Comparison of ENCODE assay signal across 8 cellular contexts in genomic region chr14:57182760-57183503, GRCh38.
A peak's percentile ranks its signal among the peaks of the same experiment; 100 is the strongest.
DNase-seq lines count a peak whose midpoint lies in the region; TF ChIP-seq lines count a peak whose summit lies in the region.

No MANE protein-coding gene starts in this region.

- TF ChIP-seq CTCF in MM.1S (IDR thresholded peaks at IDR 0.05; ENCODE audit: low read length) (peak; percentile 46), WERI-Rb-1 (IDR thresholded peaks at IDR 0.05; ENCODE audit: low read depth, low read length) (peak; percentile 75), left ventricle myocardium inferior (IDR thresholded peaks at IDR 0.05; ENCODE audit: borderline replicate concordance) (no peak)

- H2AK5ac ChIP-seq in mesendoderm (ENCODE audit: low read length), result no peak overlapping the region

- no peak overlapping the region for H3K23ac ChIP-seq in mesendoderm (ENCODE audit: low read length)

- no peak overlapping the region for H3K4ac ChIP-seq in mesendoderm (ENCODE audit: low read depth, low read length)

- no peaks in the 10 kb centered on the region for H3K9me3 ChIP-seq in MM.1S (replicated peaks; ENCODE audit: insufficient read depth, low read length)
- no peaks in the 10 kb centered on the region for H3K9me3 ChIP-seq in WERI-Rb-1 (ENCODE audit: severe bottlenecking)
- no peaks in the 10 kb centered on the region for H3K9me3 ChIP-seq in left ventricle myocardium inferior (replicated peaks)

- no peaks in the 10 kb centered on the region for H3K79me1 ChIP-seq in mesendoderm (ENCODE audit: low read length)

- no CpG with 5 or more reads among the region's 5 CpGs for WGBS in mesendoderm (ENCODE audit: extremely low coverage, insufficient coverage, low lambda C conversion rate)

- H3K27me3 ChIP-seq in MM.1S (replicated peaks; ENCODE audit: insufficient read depth, low read length) (no peaks in the 10 kb centered on the region), WERI-Rb-1 (ENCODE audit: insufficient read depth, low read depth, severe bottlenecking) (no peaks in the 10 kb centered on the region), mesendoderm (ENCODE audit: insufficient read depth, low read length, poor library complexity) (no peaks in the 10 kb centered on the region), left ventricle myocardium inferior (ENCODE audit: low read depth) (peaks cover 46% of the 10 kb centered on the region)

- H3K9me2 ChIP-seq in MM.1S (replicated peaks; ENCODE audit: insufficient read depth, low read length), result no peaks in the 10 kb centered on the region

- H4K8ac ChIP-seq in mesendoderm (ENCODE audit: low read depth, low read length), result no peak overlapping the region

- H3K27ac ChIP-seq in MM.1S (ENCODE audit: low read length) (no peak overlapping the region), WERI-Rb-1 (no peak overlapping the region), mesendoderm (ENCODE audit: low read depth, low read length) (no peak overlapping the region), left ventricle myocardium inferior (replicated peaks) (no peak overlapping the region)

- H4K20me1 ChIP-seq in MM.1S (ENCODE audit: insufficient read depth, low read length), result no peaks in the 10 kb centered on the region

- no peaks in the 10 kb centered on the region for H3K4me1 ChIP-seq in MM.1S (ENCODE audit: low read length)
- no peaks in the 10 kb centered on the region for H3K4me1 ChIP-seq in mesendoderm (ENCODE audit: control insufficient read depth, low read depth, low read length)
- H3K4me1 ChIP-seq in left ventricle myocardium inferior, result no peaks in the 10 kb centered on the region

- intact Hi-C loops in left ventricle myocardium inferior (cut with micrococcal nuclease), result no loop called here

- H4K5ac ChIP-seq in mesendoderm (ENCODE audit: low read length), result no peak overlapping the region

- DNase-seq in GM03348 (ENCODE audit: low spot score), result peak; percentile 13
- DNase-seq in MM.1S, result no peak
- DNase-seq in WERI-Rb-1, result peak; percentile 69
- DNase-seq in mesendoderm, result peak; percentile 68
- no peak for DNase-seq in left ventricle myocardium inferior
- DNase-seq in mucosa of gallbladder (ENCODE audit: low spot score), result no peak
- no peak for DNase-seq in AG08396 (ENCODE audit: low spot score)
- DNase-seq in amniotic stem cell (lab: John Stamatoyannopoulos, UW), result no peak

- no peaks in the 10 kb centered on the region for H3K79me2 ChIP-seq in MM.1S (ENCODE audit: low read length)
- H3K79me2 ChIP-seq in mesendoderm (ENCODE audit: control insufficient read depth, insufficient read depth, low read length), result no peaks in the 10 kb centered on the region

- H2BK5ac ChIP-seq in mesendoderm (ENCODE audit: low read length), result no peak overlapping the region

- H3K9ac ChIP-seq in MM.1S (ENCODE audit: low read length) (no peak overlapping the region), mesendoderm (ENCODE audit: low read length) (no peak overlapping the region)

- no peak overlapping the region for H2BK15ac ChIP-seq in mesendoderm (replicated peaks; ENCODE audit: low read depth)

- H2AFZ ChIP-seq in MM.1S (ENCODE audit: low read length), result no peak overlapping the region

- no peak overlapping the region for H3K18ac ChIP-seq in mesendoderm (ENCODE audit: low read length)

- no peaks in the 10 kb centered on the region for H3F3A ChIP-seq in MM.1S (ENCODE audit: insufficient read depth, low read length)

- H3K56ac ChIP-seq in mesendoderm (ENCODE audit: low read length), result no peak overlapping the region

- H2BK120ac ChIP-seq in mesendoderm (ENCODE audit: low read depth, low read length), result no peak overlapping the region

- no peak overlapping the region for H3K4me2 ChIP-seq in MM.1S (ENCODE audit: low read depth, low read length)
- no peak overlapping the region for H3K4me2 ChIP-seq in mesendoderm (ENCODE audit: low read length)

- H3K36me3 ChIP-seq in MM.1S (replicated peaks; ENCODE audit: insufficient read depth, low read length), result no peaks in the 10 kb centered on the region
- no peaks in the 10 kb centered on the region for H3K36me3 ChIP-seq in WERI-Rb-1
- no peaks in the 10 kb centered on the region for H3K36me3 ChIP-seq in mesendoderm (ENCODE audit: control insufficient read depth, insufficient read depth, low read length)
- H3K36me3 ChIP-seq in left ventricle myocardium inferior, result no peaks in the 10 kb centered on the region

- H3K4me3 ChIP-seq in MM.1S (ENCODE audit: low read length) (no peak overlapping the region), WERI-Rb-1 (ENCODE audit: low read depth, low read length) (no peak overlapping the region), mesendoderm (ENCODE audit: low read length) (no peak overlapping the region), left ventricle myocardium inferior (no peak overlapping the region)

Comparison
In these comparisons a context has a peak if more than half of its experiments do, and no peak if none do; other contexts are left out.
1. DNase-seq: peak in GM03348 (single experiment), WERI-Rb-1 (single experiment) and mesendoderm (single experiment); none in MM.1S (single experiment), left ventricle myocardium inferior (single experiment), mucosa of gallbladder (single experiment), AG08396 (single experiment) and amniotic stem cell (single experiment).